In the genomic region with DNA sequence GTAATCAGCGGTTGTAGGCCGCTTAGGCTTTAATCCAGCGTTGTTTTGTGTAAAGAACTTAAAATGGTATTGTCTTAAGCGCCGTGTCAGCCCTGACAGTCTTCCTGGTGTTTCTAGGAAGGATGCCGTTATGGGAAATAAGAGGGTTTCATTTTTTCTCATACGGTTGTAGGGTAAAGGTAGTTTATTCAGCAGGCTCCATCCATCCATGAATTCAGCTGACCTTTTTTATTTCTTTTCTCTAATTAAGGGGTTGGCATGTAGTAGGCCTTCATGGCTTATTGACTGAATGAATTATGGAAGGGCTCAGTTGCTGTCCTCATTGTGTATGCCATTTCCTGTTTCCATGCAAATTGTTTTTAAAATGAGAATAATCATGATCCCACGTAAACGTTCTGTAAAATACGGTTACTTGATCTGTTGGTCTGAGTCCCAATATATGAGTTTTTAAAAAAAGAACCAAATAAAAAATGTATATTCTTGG, we compare ENCODE assay signal across 8 cellular contexts. TPM values are rescaled to one million over a fixed set of nuclear protein-coding genes. Genes with fewer than 3 reads are reported as not detected.
DNase-seq lines count a peak whose midpoint lies in the region; ATAC-seq, FAIRE-seq and TF ChIP-seq lines count a peak whose summit lies in the region.

No MANE protein-coding gene starts in this region.

- no peak for FAIRE-seq in GM12878 (lab: Jason Lieb, UNC)

- no peaks in the 10 kb centered on the region for H3K9me3 ChIP-seq in GM12878 (replicated peaks; ENCODE audit: control insufficient read depth, insufficient read depth, low read length)
- H3K9me3 ChIP-seq in liver (ENCODE audit: control insufficient read depth in 4 of 4, low read length in 3 of 4) = no peaks in the 10 kb centered on the region
- no peaks in the 10 kb centered on the region for H3K9me3 ChIP-seq in tibial nerve

- intact Hi-C loops in GM12878 (cut with micrococcal nuclease; ENCODE audit: unreplicated experiment) = loop anchor here (1.0 kb wide), 1 partner anchor 51 kb away; a partner anchor contains a TSS

- ATAC-seq in GM12878 (peak; percentile 28), GM19397 (IDR thresholded peaks at IDR 0.05; ENCODE audit: unreplicated experiment) (no peak), GM21529 (IDR thresholded peaks at IDR 0.05; ENCODE audit: unreplicated experiment) (no peak)

- peak overlapping the region; percentile 97 for H3K4me3 ChIP-seq in GM12878
- H3K4me3 ChIP-seq in liver (ENCODE audit: low read depth in 1 of 3, low read length in 3 of 3) = peak overlapping the region; percentile 63 to 97 (median 94)
- peak overlapping the region; percentile 75 to 94 (median 82) for H3K4me3 ChIP-seq in tibial nerve

- TF ChIP-seq CTCF in GM12878 (IDR thresholded peaks at IDR 0.05 in 2 of 3, conservative IDR thresholded peaks at IDR 0.05 in 1 of 3; ENCODE audit: control insufficient read depth in 2 of 3, extremely low read depth in 1 of 3, insufficient read depth in 1 of 3, low read depth in 3 of 3, low read length in 3 of 3) = no peak
- no peak for TF ChIP-seq CTCF in liver (IDR thresholded peaks at IDR 0.05; ENCODE audit: low read depth, low read length, missing input control)
- no peak for TF ChIP-seq CTCF in tibial nerve (IDR thresholded peaks at IDR 0.05)

- H3K36me3 ChIP-seq in GM12878 (ENCODE audit: control insufficient read depth in 2 of 2, insufficient read depth in 2 of 2, low read length in 1 of 2) (peaks cover 5 to 15% of the 10 kb centered on the region in 2 experiments), liver (ENCODE audit: control insufficient read depth in 4 of 4, insufficient read depth in 3 of 4, low read depth in 1 of 4, low read length in 3 of 4) (peaks cover 4 to 20% (median 5%) of the 10 kb centered on the region in 4 donors), tibial nerve (peaks cover 0 to 31% (median 0%) of the 10 kb centered on the region in 3 donors)

- BruUV-seq in GM12878 (replicated peaks; lab: Mats Ljungman, UMichigan) = TSS peak; percentile 87

- peak overlapping the region; percentile 9 for H3K4me2 ChIP-seq in GM12878 (ENCODE audit: control insufficient read depth, insufficient read depth)

- RAD21 ChIA-PET in GM12878 (lab: Charles Lee; ENCODE audit: unreplicated experiment) = no interaction called here

- H3K27me3 ChIP-seq in GM12878 (replicated peaks in 1 of 2; ENCODE audit: control insufficient read depth in 2 of 2, insufficient read depth in 2 of 2, low read length in 1 of 2) (no peaks in the 10 kb centered on the region), liver (ENCODE audit: control insufficient read depth in 4 of 4, insufficient read depth in 4 of 4, low read length in 3 of 4) (no peaks in the 10 kb centered on the region), tibial nerve (no peaks in the 10 kb centered on the region)

- CTCF ChIA-PET in GM12878 (lab: Yijun Ruan, JAX) = interaction anchor here (1.3 kb wide), 1 partner anchor 52 kb away, joined by 4 read pairs; a partner anchor contains a TSS

- H3K79me2 ChIP-seq in GM12878 (ENCODE audit: control insufficient read depth, insufficient read depth, low read length) = peaks cover 28% of the 10 kb centered on the region

- TF ChIP-seq RAD21 in GM12878 (IDR thresholded peaks at IDR 0.05; ENCODE audit: insufficient read depth, low read depth, low read length) (no peak), liver (IDR thresholded peaks at IDR 0.05) (no peak)

- in situ Hi-C loops in GM12878 (cut with MboI) = no loop called here

- H2AFZ ChIP-seq in GM12878 (ENCODE audit: control insufficient read depth, low read depth, low read length) = peak overlapping the region; percentile 71

- WGBS in GM12878 (ENCODE audit: insufficient coverage, insufficient replicate concordance, low lambda C conversion rate, missing lambda C conversion rate) = 3% methylated on average over 10 of the region's 10 CpGs
- WGBS in liver = under 1% methylated on average over 10 of the region's 10 CpGs
- WGBS in tibial nerve, 2 donors = 0% methylated on average over 10 of the region's 10 CpGs

- no peak for TF ChIP-seq EP300 in GM12878 (IDR thresholded peaks at IDR 0.05; ENCODE audit: borderline replicate concordance in 1 of 2, control insufficient read depth in 1 of 2, low read depth in 2 of 2, low read length in 2 of 2)
- no peak for TF ChIP-seq EP300 in tibial nerve (IDR thresholded peaks at IDR 0.05)

- H4K20me1 ChIP-seq in GM12878 (ENCODE audit: control insufficient read depth, insufficient read depth) = no peaks in the 10 kb centered on the region

- TF ChIP-seq POLR2A in GM12878 (IDR thresholded peaks at IDR 0.05; ENCODE audit: low read depth, low read length) (no peak), tibial nerve (IDR thresholded peaks at IDR 0.05) (no peak)

- POLR2A ChIA-PET in GM12878 (lab: Charles Lee) = interaction anchor here (0.9 to 1.3 kb wide), 2 partner anchors 9 to 51 kb away, joined by 3 read pairs; a partner anchor contains a TSS

- H3K4me1 ChIP-seq in GM12878 (ENCODE audit: control insufficient read depth, insufficient read depth, low read length) = no peaks in the 10 kb centered on the region
- peaks cover 0 to 9% (median 0%) of the 10 kb centered on the region in 4 donors for H3K4me1 ChIP-seq in liver (ENCODE audit: control insufficient read depth in 4 of 4, insufficient read depth in 4 of 4, low read length in 3 of 4)
- H3K4me1 ChIP-seq in tibial nerve = peaks cover 0 to 17% (median 12%) of the 10 kb centered on the region in 4 donors

- SMC1A ChIA-PET in GM12878 (lab: Charles Lee; ENCODE audit: uncharacterized antibody, unreplicated experiment) = interaction anchor here (0.7 to 1.1 kb wide), 3 partner anchors 27 to 252 kb away, joined by 3 to 4 read pairs (median 3); a partner anchor contains a TSS

- H3K9ac ChIP-seq in GM12878 (ENCODE audit: control insufficient read depth, insufficient read depth, low read length) = peak overlapping the region; percentile 99
- peak overlapping the region; percentile 94 to 96 for H3K9ac ChIP-seq in liver (ENCODE audit: low read depth in 1 of 2, low read length in 2 of 2)

- DNase-seq in GM04504 (ENCODE audit: low read depth) = peak; percentile 2
- DNase-seq in LoVo (ENCODE audit: low spot score) = peak; percentile 16
- DNase-seq in GM12878 (ENCODE audit: low read depth, low spot score) = peak; percentile 15
- no peak for DNase-seq in tibial nerve (ENCODE audit: low spot score in 2 of 2)
- DNase-seq in iPS-NIHi7 (ENCODE audit: extremely low spot score) = no peak

- peak overlapping the region; percentile 98 for H3K27ac ChIP-seq in GM12878 (ENCODE audit: control insufficient read depth, insufficient read depth)
- peak overlapping the region; percentile 92 to 96 for H3K27ac ChIP-seq in liver (ENCODE audit: low read depth in 1 of 2, low read length in 2 of 2)
- peak overlapping the region; percentile 84 to 96 (median 90) for H3K27ac ChIP-seq in tibial nerve

TF ChIP-seq in GM12878, 131 proteins besides CTCF, POLR2A, EP300 and RAD21 (continues in another document):
- TF ChIP-seq MTA3 (IDR thresholded peaks at IDR 0.05; ENCODE audit: borderline replicate concordance, low read length) (0 out of 2 replicates have a peak, but pooled peaks have one; percentile 80), HCFC1 (IDR thresholded peaks at IDR 0.05; ENCODE audit: low read length) (no peak), PML (IDR thresholded peaks at IDR 0.05; ENCODE audit: low read length) (peak; percentile 81; the same call in 1 of the 2 replicates)

TF ChIP-seq in liver, 16 proteins besides CTCF, POLR2A, EP300 and RAD21 (continues in another document):
- TF ChIP-seq, protein P1, sequence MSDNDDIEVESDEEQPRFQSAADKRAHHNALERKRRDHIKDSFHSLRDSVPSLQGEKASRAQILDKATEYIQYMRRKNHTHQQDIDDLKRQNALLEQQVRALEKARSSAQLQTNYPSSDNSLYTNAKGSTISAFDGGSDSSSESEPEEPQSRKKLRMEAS (IDR thresholded peaks at IDR 0.05) = no peak
- no peak for TF ChIP-seq HNF4G (IDR thresholded peaks at IDR 0.05)

RNA-seq across cellular contexts. Expression of a gene that starts 0.7 kb away (rescaled TPM):
- total RNA-seq in GM12878 (2013; cell fraction: nucleolus; rRNA removed) = 201 and 206 TPM in 2 replicates
- total RNA-seq in GM12878 (2014; rRNA removed) (89.6 and 104 TPM in 2 replicates), GM12878 (2014; rRNA removed; fragmentation: Illumina TruSeq; extraction: Trizol) (107 and 109 TPM in 2 replicates), GM12878 (2021) (89.1 and 90.6 TPM in 2 replicates), liver (10 to 100 TPM; 52.4 to 64.9 TPM), tibial nerve (100 to 1,000 TPM in 1 of 4 donors, 10 to 100 TPM in 3; 85.1 to 133 (median 93.4) TPM)
- 108 TPM for polyA plus RNA-seq in GM12878 (2011; ENCODE audit: low read depth)
- polyA plus RNA-seq in GM12878 (2011; rRNA removed) (178 and 255 TPM in 2 replicates), GM12878 (2014; fragmentation: Illumina TruSeq; extraction: Trizol) (196 and 261 TPM in 2 replicates), GM12878 (2014; fragmentation: Nextera tagmentation; extraction: Ambion mirVana) (100 to 1,000 TPM; 131 to 141 TPM), GM12878 (2014; rRNA removed) (93.4 and 108 TPM in 2 replicates), GM12878 (2016; fragmentation: Nextera tagmentation; extraction: Ambion mirVana) (100 to 1,000 TPM; 146 to 148 TPM), liver (100 to 1,000 TPM; 100 to 114 TPM)
- 84.6 and 88.1 TPM in 2 replicates for polyA plus RNA-seq in GM12878 (2011; cell fraction: cytosol; rRNA removed)
- polyA plus RNA-seq in GM12878 (2011; cell fraction: nucleus; rRNA removed) = 76.2 and 80.2 TPM in 2 replicates
- polyA plus RNA-seq in GM12878 (2012) = 99.9 and 107 TPM in 2 replicates
- polyA minus RNA-seq in GM12878 (2011; rRNA and poly(A)+ RNA removed) = 53.7 and 65.8 TPM in 2 replicates
- 35.5 and 40.1 TPM in 2 replicates for polyA minus RNA-seq in GM12878 (2011; cell fraction: cytosol; rRNA and poly(A)+ RNA removed)
- polyA minus RNA-seq in GM12878 (2011; cell fraction: nucleus; rRNA and poly(A)+ RNA removed) = 64.0 and 117 TPM in 2 replicates

RNA-seq across cellular contexts. Expression of a gene that starts 51.5 kb away (rescaled TPM):
- total RNA-seq in GM12878 (2013; cell fraction: nucleolus; rRNA removed) = 290 and 300 TPM in 2 replicates
- 44.3 and 54.1 TPM in 2 replicates for total RNA-seq in GM12878 (2014; rRNA removed)
- total RNA-seq in GM12878 (2014; rRNA removed; fragmentation: Illumina TruSeq; extraction: Trizol) = 50.6 and 53.6 TPM in 2 replicates
- total RNA-seq in GM12878 (2021) = 40.9 and 48.4 TPM in 2 replicates
- 9.6 TPM for polyA plus RNA-seq in GM12878 (2011; ENCODE audit: low read depth)
- polyA plus RNA-seq in GM12878 (2011; rRNA removed) = 42.5 and 57.4 TPM in 2 replicates
- 15.4 and 21.6 TPM in 2 replicates for polyA plus RNA-seq in GM12878 (2011; cell fraction: cytosol; rRNA removed)
- polyA plus RNA-seq in GM12878 (2011; cell fraction: nucleus; rRNA removed) = 51.3 and 52.6 TPM in 2 replicates
- polyA plus RNA-seq in GM12878 (2012) = 14.6 and 20.4 TPM in 2 replicates
- 27.0 and 31.0 TPM in 2 replicates for polyA plus RNA-seq in GM12878 (2014; fragmentation: Illumina TruSeq; extraction: Trizol)
- polyA plus RNA-seq in GM12878 (2014; fragmentation: Nextera tagmentation; extraction: Ambion mirVana) = 10 to 100 TPM; 10.3 to 12.6 TPM
- polyA plus RNA-seq in GM12878 (2014; rRNA removed) = 23.0 and 23.8 TPM in 2 replicates
- polyA plus RNA-seq in GM12878 (2016; fragmentation: Nextera tagmentation; extraction: Ambion mirVana) = 10 to 100 TPM; 28.4 to 29.0 TPM
- 128 and 172 TPM in 2 replicates for polyA minus RNA-seq in GM12878 (2011; rRNA and poly(A)+ RNA removed)
- polyA minus RNA-seq in GM12878 (2011; cell fraction: cytosol; rRNA and poly(A)+ RNA removed) = 36.4 and 41.7 TPM in 2 replicates
- polyA minus RNA-seq in GM12878 (2011; cell fraction: nucleus; rRNA and poly(A)+ RNA removed) = 164 and 223 TPM in 2 replicates
- total RNA-seq in liver = 10 to 100 TPM; 37.1 to 79.0 TPM
- 10 to 100 TPM in 1 of 2 donors, 1 to 10 TPM in 1; 5.3 to 17.2 TPM for polyA plus RNA-seq in liver
- 100 to 1,000 TPM in 2 of 4 donors, 10 to 100 TPM in 2; 88.3 to 122 (median 99.7) TPM for total RNA-seq in tibial nerve

Comparison
In these comparisons a context has a peak if more than half of its experiments do, and no peak if none do; other contexts are left out.
1. DNase-seq: peak in GM04504 (single experiment), LoVo (single experiment) and GM12878 (single experiment); none in tibial nerve (0 of 2) and iPS-NIHi7 (single experiment).
2. Peak in every context shown above with its lines, with median percentiles within 50 percentile points of each other: H3K27ac ChIP-seq and H3K4me3 ChIP-seq.